Comparison of ENCODE assay signal across 1 cellular context in genomic region chr6:97917369-97917768, GRCh38.
TF ChIP-seq lines count a peak whose summit lies in the region.

No MANE protein-coding gene starts in this region.

TF ChIP-seq in H1, 55 proteins besides CTCF, POLR2A, EP300 and RAD21:
- TF ChIP-seq EZH2 (IDR thresholded peaks at IDR 0.05; ENCODE audit: low read depth, low read length, severe bottlenecking) (no peak), CHD2 (IDR thresholded peaks at IDR 0.05; ENCODE audit: low read length) (no peak), SUZ12 (IDR thresholded peaks at IDR 0.05; ENCODE audit: low read length) (no peak), E2F6 (IDR thresholded peaks at IDR 0.05) (no peak), TBP (IDR thresholded peaks at IDR 0.05; ENCODE audit: low read depth, low read length) (no peak), PHF8 (conservative IDR thresholded peaks at IDR 0.05; ENCODE audit: low read depth, low read length) (no peak), NRF1 (IDR thresholded peaks at IDR 0.05; ENCODE audit: low read depth, low read length) (no peak), CHD1 (IDR thresholded peaks at IDR 0.05; ENCODE audit: low read depth, low read length) (no peak), GABPA (IDR thresholded peaks at IDR 0.05; ENCODE audit: borderline replicate concordance, insufficient read depth, low read length) (no peak), MAX (IDR thresholded peaks at IDR 0.05) (no peak)
